Comparison of ENCODE assay signal across 1 cellular context in genomic region chr20:38926142-38926933, GRCh38.
TF ChIP-seq lines count a peak whose summit lies in the region.

A gene with protein sequence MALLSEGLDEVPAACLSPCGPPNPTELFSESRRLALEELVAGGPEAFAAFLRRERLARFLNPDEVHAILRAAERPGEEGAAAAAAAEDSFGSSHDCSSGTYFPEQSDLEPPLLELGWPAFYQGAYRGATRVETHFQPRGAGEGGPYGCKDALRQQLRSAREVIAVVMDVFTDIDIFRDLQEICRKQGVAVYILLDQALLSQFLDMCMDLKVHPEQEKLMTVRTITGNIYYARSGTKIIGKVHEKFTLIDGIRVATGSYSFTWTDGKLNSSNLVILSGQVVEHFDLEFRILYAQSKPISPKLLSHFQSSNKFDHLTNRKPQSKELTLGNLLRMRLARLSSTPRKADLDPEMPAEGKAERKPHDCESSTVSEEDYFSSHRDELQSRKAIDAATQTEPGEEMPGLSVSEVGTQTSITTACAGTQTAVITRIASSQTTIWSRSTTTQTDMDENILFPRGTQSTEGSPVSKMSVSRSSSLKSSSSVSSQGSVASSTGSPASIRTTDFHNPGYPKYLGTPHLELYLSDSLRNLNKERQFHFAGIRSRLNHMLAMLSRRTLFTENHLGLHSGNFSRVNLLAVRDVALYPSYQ (plus strand): TSS chr20:38926417. CDS start chr20:38926443, 26 bp downstream.

TF ChIP-seq in HepG2, 621 proteins besides CTCF, POLR2A, EP300 and RAD21 (continued from another document and continues in another):
- TF ChIP-seq, protein P1, sequence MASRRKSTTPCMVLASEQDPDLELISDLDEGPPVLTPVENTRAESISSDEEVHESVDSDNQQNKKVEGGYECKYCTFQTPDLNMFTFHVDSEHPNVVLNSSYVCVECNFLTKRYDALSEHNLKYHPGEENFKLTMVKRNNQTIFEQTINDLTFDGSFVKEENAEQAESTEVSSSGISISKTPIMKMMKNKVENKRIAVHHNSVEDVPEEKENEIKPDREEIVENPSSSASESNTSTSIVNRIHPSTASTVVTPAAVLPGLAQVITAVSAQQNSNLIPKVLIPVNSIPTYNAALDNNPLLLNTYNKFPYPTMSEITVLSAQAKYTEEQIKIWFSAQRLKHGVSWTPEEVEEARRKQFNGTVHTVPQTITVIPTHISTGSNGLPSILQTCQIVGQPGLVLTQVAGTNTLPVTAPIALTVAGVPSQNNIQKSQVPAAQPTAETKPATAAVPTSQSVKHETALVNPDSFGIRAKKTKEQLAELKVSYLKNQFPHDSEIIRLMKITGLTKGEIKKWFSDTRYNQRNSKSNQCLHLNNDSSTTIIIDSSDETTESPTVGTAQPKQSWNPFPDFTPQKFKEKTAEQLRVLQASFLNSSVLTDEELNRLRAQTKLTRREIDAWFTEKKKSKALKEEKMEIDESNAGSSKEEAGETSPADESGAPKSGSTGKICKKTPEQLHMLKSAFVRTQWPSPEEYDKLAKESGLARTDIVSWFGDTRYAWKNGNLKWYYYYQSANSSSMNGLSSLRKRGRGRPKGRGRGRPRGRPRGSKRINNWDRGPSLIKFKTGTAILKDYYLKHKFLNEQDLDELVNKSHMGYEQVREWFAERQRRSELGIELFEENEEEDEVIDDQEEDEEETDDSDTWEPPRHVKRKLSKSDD (CRISPR knock-in tag; IDR thresholded peaks at IDR 0.05; ENCODE audit: low read depth) = peak; percentile 81
- TF ChIP-seq ZNF101 (CRISPR knock-in tag; IDR thresholded peaks at IDR 0.05; ENCODE audit: borderline replicate concordance, low read depth) (0 out of 2 replicates have a peak, but pooled peaks have one; percentile 31), CREB1 (IDR thresholded peaks at IDR 0.05) (peak; percentile 75), CREB1 (CRISPR knock-in tag; IDR thresholded peaks at IDR 0.05) (no peak), KDM3A (CRISPR knock-in tag; IDR thresholded peaks at IDR 0.05; ENCODE audit: low read depth) (peak; percentile 98), ZNF230 (CRISPR knock-in tag; IDR thresholded peaks at IDR 0.05) (peak; percentile 97), ZMYM3 (CRISPR knock-in tag; IDR thresholded peaks at IDR 0.05) (peak; percentile 99), ZNF790 (CRISPR knock-in tag; IDR thresholded peaks at IDR 0.05; ENCODE audit: borderline replicate concordance) (peak; percentile 68; the same call in 1 of the 2 replicates), NCOA5 (CRISPR knock-in tag; IDR thresholded peaks at IDR 0.05) (peak; percentile 80; the same call in 1 of the 2 replicates), ZNF543 (CRISPR knock-in tag; IDR thresholded peaks at IDR 0.05) (peak; percentile 37; the same call in 1 of the 2 replicates), ZKSCAN1 (IDR thresholded peaks at IDR 0.05; ENCODE audit: low read length) (0 out of 2 replicates have a peak, but pooled peaks have one; percentile 8), GZF1 (CRISPR knock-in tag; IDR thresholded peaks at IDR 0.05) (peak; percentile 85), ZNF501 (CRISPR knock-in tag; IDR thresholded peaks at IDR 0.05) (peak; percentile 97), AGO1 (IDR thresholded peaks at IDR 0.05; ENCODE audit: low read depth, low read length, poor library complexity, severe bottlenecking) (no peak), ATRX (CRISPR knock-in tag; IDR thresholded peaks at IDR 0.05; ENCODE audit: borderline replicate concordance) (no peak), KDM1A (CRISPR knock-in tag; IDR thresholded peaks at IDR 0.05) (peak; percentile 92), MTA3 (CRISPR knock-in tag; IDR thresholded peaks at IDR 0.05) (no peak), HMGXB4 (CRISPR knock-in tag; IDR thresholded peaks at IDR 0.05; ENCODE audit: borderline replicate concordance in 1 of 2, low read depth in 1 of 2) (peak; percentile 12 to 96), KLF9 (CRISPR knock-in tag; IDR thresholded peaks at IDR 0.05; ENCODE audit: low read depth) (no peak; the same call in none of the 2 replicates), ZMYM4 (CRISPR knock-in tag; IDR thresholded peaks at IDR 0.05) (peak; percentile 100), ZNF878 (CRISPR knock-in tag; IDR thresholded peaks at IDR 0.05) (peak; percentile 100), SIX4 (CRISPR knock-in tag; IDR thresholded peaks at IDR 0.05) (no peak; the same call in none of the 2 replicates), CCAR2 (optimal IDR thresholded peaks at IDR 0.05; ENCODE audit: low read depth, low read length) (peak; percentile 76), HES4 (CRISPR knock-in tag; IDR thresholded peaks at IDR 0.05; ENCODE audit: borderline replicate concordance) (peak; percentile 83)
- TF ChIP-seq, protein P2, sequence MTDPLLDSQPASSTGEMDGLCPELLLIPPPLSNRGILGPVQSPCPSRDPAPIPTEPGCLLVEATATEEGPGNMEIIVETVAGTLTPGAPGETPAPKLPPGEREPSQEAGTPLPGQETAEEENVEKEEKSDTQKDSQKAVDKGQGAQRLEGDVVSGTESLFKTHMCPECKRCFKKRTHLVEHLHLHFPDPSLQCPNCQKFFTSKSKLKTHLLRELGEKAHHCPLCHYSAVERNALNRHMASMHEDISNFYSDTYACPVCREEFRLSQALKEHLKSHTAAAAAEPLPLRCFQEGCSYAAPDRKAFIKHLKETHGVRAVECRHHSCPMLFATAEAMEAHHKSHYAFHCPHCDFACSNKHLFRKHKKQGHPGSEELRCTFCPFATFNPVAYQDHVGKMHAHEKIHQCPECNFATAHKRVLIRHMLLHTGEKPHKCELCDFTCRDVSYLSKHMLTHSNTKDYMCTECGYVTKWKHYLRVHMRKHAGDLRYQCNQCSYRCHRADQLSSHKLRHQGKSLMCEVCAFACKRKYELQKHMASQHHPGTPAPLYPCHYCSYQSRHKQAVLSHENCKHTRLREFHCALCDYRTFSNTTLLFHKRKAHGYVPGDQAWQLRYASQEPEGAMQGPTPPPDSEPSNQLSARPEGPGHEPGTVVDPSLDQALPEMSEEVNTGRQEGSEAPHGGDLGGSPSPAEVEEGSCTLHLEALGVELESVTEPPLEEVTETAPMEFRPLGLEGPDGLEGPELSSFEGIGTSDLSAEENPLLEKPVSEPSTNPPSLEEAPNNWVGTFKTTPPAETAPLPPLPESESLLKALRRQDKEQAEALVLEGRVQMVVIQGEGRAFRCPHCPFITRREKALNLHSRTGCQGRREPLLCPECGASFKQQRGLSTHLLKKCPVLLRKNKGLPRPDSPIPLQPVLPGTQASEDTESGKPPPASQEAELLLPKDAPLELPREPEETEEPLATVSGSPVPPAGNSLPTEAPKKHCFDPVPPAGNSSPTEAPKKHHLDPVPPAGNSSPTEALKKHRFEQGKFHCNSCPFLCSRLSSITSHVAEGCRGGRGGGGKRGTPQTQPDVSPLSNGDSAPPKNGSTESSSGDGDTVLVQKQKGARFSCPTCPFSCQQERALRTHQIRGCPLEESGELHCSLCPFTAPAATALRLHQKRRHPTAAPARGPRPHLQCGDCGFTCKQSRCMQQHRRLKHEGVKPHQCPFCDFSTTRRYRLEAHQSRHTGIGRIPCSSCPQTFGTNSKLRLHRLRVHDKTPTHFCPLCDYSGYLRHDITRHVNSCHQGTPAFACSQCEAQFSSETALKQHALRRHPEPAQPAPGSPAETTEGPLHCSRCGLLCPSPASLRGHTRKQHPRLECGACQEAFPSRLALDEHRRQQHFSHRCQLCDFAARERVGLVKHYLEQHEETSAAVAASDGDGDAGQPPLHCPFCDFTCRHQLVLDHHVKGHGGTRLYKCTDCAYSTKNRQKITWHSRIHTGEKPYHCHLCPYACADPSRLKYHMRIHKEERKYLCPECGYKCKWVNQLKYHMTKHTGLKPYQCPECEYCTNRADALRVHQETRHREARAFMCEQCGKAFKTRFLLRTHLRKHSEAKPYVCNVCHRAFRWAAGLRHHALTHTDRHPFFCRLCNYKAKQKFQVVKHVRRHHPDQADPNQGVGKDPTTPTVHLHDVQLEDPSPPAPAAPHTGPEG (CRISPR knock-in tag; IDR thresholded peaks at IDR 0.05) = peak; percentile 87
- TF ChIP-seq, protein P3, sequence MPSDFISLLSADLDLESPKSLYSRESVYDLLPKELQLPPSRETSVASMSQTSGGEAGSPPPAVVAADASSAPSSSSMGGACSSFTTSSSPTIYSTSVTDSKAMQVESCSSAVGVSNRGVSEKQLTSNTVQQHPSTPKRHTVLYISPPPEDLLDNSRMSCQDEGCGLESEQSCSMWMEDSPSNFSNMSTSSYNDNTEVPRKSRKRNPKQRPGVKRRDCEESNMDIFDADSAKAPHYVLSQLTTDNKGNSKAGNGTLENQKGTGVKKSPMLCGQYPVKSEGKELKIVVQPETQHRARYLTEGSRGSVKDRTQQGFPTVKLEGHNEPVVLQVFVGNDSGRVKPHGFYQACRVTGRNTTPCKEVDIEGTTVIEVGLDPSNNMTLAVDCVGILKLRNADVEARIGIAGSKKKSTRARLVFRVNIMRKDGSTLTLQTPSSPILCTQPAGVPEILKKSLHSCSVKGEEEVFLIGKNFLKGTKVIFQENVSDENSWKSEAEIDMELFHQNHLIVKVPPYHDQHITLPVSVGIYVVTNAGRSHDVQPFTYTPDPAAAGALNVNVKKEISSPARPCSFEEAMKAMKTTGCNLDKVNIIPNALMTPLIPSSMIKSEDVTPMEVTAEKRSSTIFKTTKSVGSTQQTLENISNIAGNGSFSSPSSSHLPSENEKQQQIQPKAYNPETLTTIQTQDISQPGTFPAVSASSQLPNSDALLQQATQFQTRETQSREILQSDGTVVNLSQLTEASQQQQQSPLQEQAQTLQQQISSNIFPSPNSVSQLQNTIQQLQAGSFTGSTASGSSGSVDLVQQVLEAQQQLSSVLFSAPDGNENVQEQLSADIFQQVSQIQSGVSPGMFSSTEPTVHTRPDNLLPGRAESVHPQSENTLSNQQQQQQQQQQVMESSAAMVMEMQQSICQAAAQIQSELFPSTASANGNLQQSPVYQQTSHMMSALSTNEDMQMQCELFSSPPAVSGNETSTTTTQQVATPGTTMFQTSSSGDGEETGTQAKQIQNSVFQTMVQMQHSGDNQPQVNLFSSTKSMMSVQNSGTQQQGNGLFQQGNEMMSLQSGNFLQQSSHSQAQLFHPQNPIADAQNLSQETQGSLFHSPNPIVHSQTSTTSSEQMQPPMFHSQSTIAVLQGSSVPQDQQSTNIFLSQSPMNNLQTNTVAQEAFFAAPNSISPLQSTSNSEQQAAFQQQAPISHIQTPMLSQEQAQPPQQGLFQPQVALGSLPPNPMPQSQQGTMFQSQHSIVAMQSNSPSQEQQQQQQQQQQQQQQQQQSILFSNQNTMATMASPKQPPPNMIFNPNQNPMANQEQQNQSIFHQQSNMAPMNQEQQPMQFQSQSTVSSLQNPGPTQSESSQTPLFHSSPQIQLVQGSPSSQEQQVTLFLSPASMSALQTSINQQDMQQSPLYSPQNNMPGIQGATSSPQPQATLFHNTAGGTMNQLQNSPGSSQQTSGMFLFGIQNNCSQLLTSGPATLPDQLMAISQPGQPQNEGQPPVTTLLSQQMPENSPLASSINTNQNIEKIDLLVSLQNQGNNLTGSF (CRISPR knock-in tag; IDR thresholded peaks at IDR 0.05) = peak; percentile 90
- TF ChIP-seq, protein P4, sequence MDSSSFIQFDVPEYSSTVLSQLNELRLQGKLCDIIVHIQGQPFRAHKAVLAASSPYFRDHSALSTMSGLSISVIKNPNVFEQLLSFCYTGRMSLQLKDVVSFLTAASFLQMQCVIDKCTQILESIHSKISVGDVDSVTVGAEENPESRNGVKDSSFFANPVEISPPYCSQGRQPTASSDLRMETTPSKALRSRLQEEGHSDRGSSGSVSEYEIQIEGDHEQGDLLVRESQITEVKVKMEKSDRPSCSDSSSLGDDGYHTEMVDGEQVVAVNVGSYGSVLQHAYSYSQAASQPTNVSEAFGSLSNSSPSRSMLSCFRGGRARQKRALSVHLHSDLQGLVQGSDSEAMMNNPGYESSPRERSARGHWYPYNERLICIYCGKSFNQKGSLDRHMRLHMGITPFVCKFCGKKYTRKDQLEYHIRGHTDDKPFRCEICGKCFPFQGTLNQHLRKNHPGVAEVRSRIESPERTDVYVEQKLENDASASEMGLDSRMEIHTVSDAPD (CRISPR knock-in tag; IDR thresholded peaks at IDR 0.05) = peak; percentile 93
- TF ChIP-seq, protein P5, sequence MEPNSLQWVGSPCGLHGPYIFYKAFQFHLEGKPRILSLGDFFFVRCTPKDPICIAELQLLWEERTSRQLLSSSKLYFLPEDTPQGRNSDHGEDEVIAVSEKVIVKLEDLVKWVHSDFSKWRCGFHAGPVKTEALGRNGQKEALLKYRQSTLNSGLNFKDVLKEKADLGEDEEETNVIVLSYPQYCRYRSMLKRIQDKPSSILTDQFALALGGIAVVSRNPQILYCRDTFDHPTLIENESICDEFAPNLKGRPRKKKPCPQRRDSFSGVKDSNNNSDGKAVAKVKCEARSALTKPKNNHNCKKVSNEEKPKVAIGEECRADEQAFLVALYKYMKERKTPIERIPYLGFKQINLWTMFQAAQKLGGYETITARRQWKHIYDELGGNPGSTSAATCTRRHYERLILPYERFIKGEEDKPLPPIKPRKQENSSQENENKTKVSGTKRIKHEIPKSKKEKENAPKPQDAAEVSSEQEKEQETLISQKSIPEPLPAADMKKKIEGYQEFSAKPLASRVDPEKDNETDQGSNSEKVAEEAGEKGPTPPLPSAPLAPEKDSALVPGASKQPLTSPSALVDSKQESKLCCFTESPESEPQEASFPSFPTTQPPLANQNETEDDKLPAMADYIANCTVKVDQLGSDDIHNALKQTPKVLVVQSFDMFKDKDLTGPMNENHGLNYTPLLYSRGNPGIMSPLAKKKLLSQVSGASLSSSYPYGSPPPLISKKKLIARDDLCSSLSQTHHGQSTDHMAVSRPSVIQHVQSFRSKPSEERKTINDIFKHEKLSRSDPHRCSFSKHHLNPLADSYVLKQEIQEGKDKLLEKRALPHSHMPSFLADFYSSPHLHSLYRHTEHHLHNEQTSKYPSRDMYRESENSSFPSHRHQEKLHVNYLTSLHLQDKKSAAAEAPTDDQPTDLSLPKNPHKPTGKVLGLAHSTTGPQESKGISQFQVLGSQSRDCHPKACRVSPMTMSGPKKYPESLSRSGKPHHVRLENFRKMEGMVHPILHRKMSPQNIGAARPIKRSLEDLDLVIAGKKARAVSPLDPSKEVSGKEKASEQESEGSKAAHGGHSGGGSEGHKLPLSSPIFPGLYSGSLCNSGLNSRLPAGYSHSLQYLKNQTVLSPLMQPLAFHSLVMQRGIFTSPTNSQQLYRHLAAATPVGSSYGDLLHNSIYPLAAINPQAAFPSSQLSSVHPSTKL (CRISPR knock-in tag; IDR thresholded peaks at IDR 0.05) = peak; percentile 85
- TF ChIP-seq, protein P6, sequence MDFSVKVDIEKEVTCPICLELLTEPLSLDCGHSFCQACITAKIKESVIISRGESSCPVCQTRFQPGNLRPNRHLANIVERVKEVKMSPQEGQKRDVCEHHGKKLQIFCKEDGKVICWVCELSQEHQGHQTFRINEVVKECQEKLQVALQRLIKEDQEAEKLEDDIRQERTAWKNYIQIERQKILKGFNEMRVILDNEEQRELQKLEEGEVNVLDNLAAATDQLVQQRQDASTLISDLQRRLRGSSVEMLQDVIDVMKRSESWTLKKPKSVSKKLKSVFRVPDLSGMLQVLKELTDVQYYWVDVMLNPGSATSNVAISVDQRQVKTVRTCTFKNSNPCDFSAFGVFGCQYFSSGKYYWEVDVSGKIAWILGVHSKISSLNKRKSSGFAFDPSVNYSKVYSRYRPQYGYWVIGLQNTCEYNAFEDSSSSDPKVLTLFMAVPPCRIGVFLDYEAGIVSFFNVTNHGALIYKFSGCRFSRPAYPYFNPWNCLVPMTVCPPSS (IDR thresholded peaks at IDR 0.05) = no peak
